In genomic region chr16:11949527-11949926, GRCh38 we compare ENCODE assay signal across 9 cellular contexts. TPM values are rescaled to one million over a fixed set of nuclear protein-coding genes. Genes with fewer than 3 reads are reported as not detected.
A peak's percentile ranks its signal among the peaks of the same experiment; 100 is the strongest.
DNase-seq lines count a peak whose midpoint lies in the region; ATAC-seq and TF ChIP-seq lines count a peak whose summit lies in the region.
"Had no signal": no experiment of that assay in that cellular context is flagged by ENCODE, and none has a peak within 500 bp of the region (broad histone marks: within the 10 kb centered on the region; RNA-seq: fewer than 3 reads in every experiment).

No MANE protein-coding gene starts in this region.

- CTCF ChIA-PET in activated CD4-positive, alpha-beta T cell treated with anti-CD3 and anti-CD28 coated beads, Interleukin-2, amount 10 ng/mL, durations not matched to agents 7 days and 5 days (lab: Charles Lee) = interaction anchor here (0.9 kb wide), 1 partner anchor 118 kb away, joined by 3 read pairs; no protein-coding TSS in a partner anchor

- H3K27me3 Mint-ChIP-seq in activated CD4-positive, alpha-beta T cell treated with anti-CD3 and anti-CD28 coated beads, Interleukin-2, amount 10 ng/mL, durations not matched to agents 7 days and 5 days = no peaks in the 10 kb centered on the region
- no peaks in the 10 kb centered on the region for H3K27me3 Mint-ChIP-seq in stimulated activated naive CD8-positive, alpha-beta T cell treated with anti-CD3 and anti-CD28 coated beads, Interleukin-15, amount 100 ng/mL, for 72 hours
- H3K27me3 Mint-ChIP-seq in mesothelial cell of epicardium (ENCODE audit: low read depth) = no peaks in the 10 kb centered on the region
- H3K27me3 Mint-ChIP-seq: activated naive CD8-positive, alpha-beta T cell had no signal

- no peaks in the 10 kb centered on the region for H3K9me3 Mint-ChIP-seq in activated CD4-positive, alpha-beta T cell treated with anti-CD3 and anti-CD28 coated beads, Interleukin-2, amount 10 ng/mL, durations not matched to agents 7 days and 5 days
- no peaks in the 10 kb centered on the region for H3K9me3 Mint-ChIP-seq in stimulated activated naive CD8-positive, alpha-beta T cell treated with anti-CD3 and anti-CD28 coated beads, Interleukin-15, amount 100 ng/mL, for 72 hours
- H3K9me3 Mint-ChIP-seq in mesothelial cell of epicardium = no peaks in the 10 kb centered on the region

- peak; percentile 60 for TF ChIP-seq CTCF in HFF-Myc (IDR thresholded peaks at IDR 0.05; ENCODE audit: low read depth, low read length, missing control alignments)
- TF ChIP-seq CTCF in mesothelial cell of epicardium (IDR thresholded peaks at IDR 0.05; ENCODE audit: unreplicated experiment) = no peak

- POLR2A ChIA-PET in activated CD4-positive, alpha-beta T cell treated with anti-CD3 and anti-CD28 coated beads, Interleukin-2, amount 10 ng/mL, durations not matched to agents 7 days and 5 days (lab: Charles Lee) = interaction anchor here (0.5 kb wide), 1 partner anchor 130 kb away, joined by 3 read pairs; no protein-coding TSS in a partner anchor

- H3K4me1 Mint-ChIP-seq in activated CD4-positive, alpha-beta T cell treated with anti-CD3 and anti-CD28 coated beads, Interleukin-2, amount 10 ng/mL, durations not matched to agents 7 days and 5 days = no peaks in the 10 kb centered on the region
- H3K4me1 Mint-ChIP-seq in stimulated activated naive CD8-positive, alpha-beta T cell treated with anti-CD3 and anti-CD28 coated beads, Interleukin-15, amount 100 ng/mL, for 72 hours = no peaks in the 10 kb centered on the region
- H3K4me1 Mint-ChIP-seq in mesothelial cell of epicardium = peaks cover 2% of the 10 kb centered on the region

- H3K4me3 ChIP-seq in HFF-Myc (replicated peaks; ENCODE audit: low read depth, low read length) = no peak overlapping the region

- H3K4me3 Mint-ChIP-seq in activated CD4-positive, alpha-beta T cell treated with anti-CD3 and anti-CD28 coated beads, Interleukin-2, amount 10 ng/mL, durations not matched to agents 7 days and 5 days = no peak overlapping the region
- no peak overlapping the region for H3K4me3 Mint-ChIP-seq in stimulated activated naive CD8-positive, alpha-beta T cell treated with anti-CD3 and anti-CD28 coated beads, Interleukin-15, amount 100 ng/mL, for 72 hours
- H3K4me3 Mint-ChIP-seq in mesothelial cell of epicardium = no peak overlapping the region
- H3K4me3 Mint-ChIP-seq: activated naive CD8-positive, alpha-beta T cell had no signal

- no peak for ATAC-seq in stimulated activated naive CD8-positive, alpha-beta T cell treated with anti-CD3 and anti-CD28 coated beads, Interleukin-15, amount 100 ng/mL, for 72 hours

- no peak overlapping the region for H3K27ac Mint-ChIP-seq in activated CD4-positive, alpha-beta T cell treated with anti-CD3 and anti-CD28 coated beads, Interleukin-2, amount 10 ng/mL, durations not matched to agents 7 days and 5 days
- H3K27ac Mint-ChIP-seq in stimulated activated naive CD8-positive, alpha-beta T cell treated with anti-CD3 and anti-CD28 coated beads, Interleukin-15, amount 100 ng/mL, for 72 hours = no peak overlapping the region
- no peak overlapping the region for H3K27ac Mint-ChIP-seq in mesothelial cell of epicardium
- H3K27ac Mint-ChIP-seq: activated naive CD8-positive, alpha-beta T cell had no signal

- DNase-seq in activated CD4-positive, alpha-beta T cell treated with anti-CD3 and anti-CD28 coated beads, Interleukin-2, amount 10 ng/mL, durations not matched to agents 7 days and 5 days = peak; percentile 22
- no peak for DNase-seq in activated CD4-positive, alpha-beta T cell treated with anti-CD3 and anti-CD28 coated beads for 1 hour
- DNase-seq in HFF-Myc (ENCODE audit: extremely low read depth, low read depth) = no peak
- peak; percentile 41 for DNase-seq in NCI-H345 (lab: John Stamatoyannopoulos, UW)
- DNase-seq in amygdala (lab: John Stamatoyannopoulos, UW) = peak in 32 of 56 donors; percentile 0 to 75 (median 12)
- peak in 26 of 51 donors; percentile 1 to 65 (median 20) for DNase-seq in hypothalamus (lab: John Stamatoyannopoulos, UW)
- DNase-seq in stimulated activated naive CD8-positive, alpha-beta T cell treated with anti-CD3 and anti-CD28 coated beads, Interleukin-15, amount 100 ng/mL, for 72 hours = peak; percentile 7 to 11
- no peak for DNase-seq in mesothelial cell of epicardium (ENCODE audit: low spot score in 2 of 2, unreplicated experiment in 2 of 2)

- no peaks in the 10 kb centered on the region for H3K36me3 Mint-ChIP-seq in activated CD4-positive, alpha-beta T cell treated with anti-CD3 and anti-CD28 coated beads, Interleukin-2, amount 10 ng/mL, durations not matched to agents 7 days and 5 days (ENCODE audit: low read depth)
- no peaks in the 10 kb centered on the region for H3K36me3 Mint-ChIP-seq in mesothelial cell of epicardium
- H3K36me3 Mint-ChIP-seq: activated naive CD8-positive, alpha-beta T cell had no signal

RNA-seq across cellular contexts. Expression of gene NPIPB2, which starts 7.7 kb away (rescaled TPM):
- 10 to 100 TPM in 1 of 2 experiments, 1 to 10 TPM in 1; 7.6 to 11.6 TPM for total RNA-seq in activated CD4-positive, alpha-beta T cell treated with anti-CD3 and anti-CD28 coated beads, Interleukin-2, amount 10 ng/mL, durations not matched to agents 7 days and 5 days
- 26.8 to 32.0 TPM (median 26.9 TPM) in 3 replicates for total RNA-seq in mesothelial cell of epicardium

RNA-seq across cellular contexts. Expression of gene TNFRSF17, which starts 15.5 kb away (rescaled TPM):
- total RNA-seq in activated CD4-positive, alpha-beta T cell treated with anti-CD3 and anti-CD28 coated beads, Interleukin-2, amount 10 ng/mL, durations not matched to agents 7 days and 5 days = not detected
- total RNA-seq in mesothelial cell of epicardium = not detected in 3 replicates

RNA-seq across cellular contexts. Expression of gene SNX29, which starts 27.0 kb away (rescaled TPM):
- total RNA-seq in activated CD4-positive, alpha-beta T cell treated with anti-CD3 and anti-CD28 coated beads, Interleukin-2, amount 10 ng/mL, durations not matched to agents 7 days and 5 days = 10 to 100 TPM; 15.8 to 19.7 TPM
- 22.6 to 27.3 TPM (median 23.9 TPM) in 3 replicates for total RNA-seq in mesothelial cell of epicardium

RNA-seq across cellular contexts. Expression of gene GSPT1, which starts 33.8 kb away (rescaled TPM):
- total RNA-seq in activated CD4-positive, alpha-beta T cell treated with anti-CD3 and anti-CD28 coated beads, Interleukin-2, amount 10 ng/mL, durations not matched to agents 7 days and 5 days = 100 to 1,000 TPM; 110 to 126 TPM
- total RNA-seq in mesothelial cell of epicardium = 84.1 to 94.1 TPM (median 84.6 TPM) in 3 replicates

Comparison
In these comparisons a context has a peak if more than half of its experiments do, and no peak if none do; other contexts are left out.
1. DNase-seq: peak in activated CD4-positive, alpha-beta T cell treated with anti-CD3 and anti-CD28 coated beads, Interleukin-2, amount 10 ng/mL, durations not matched to agents 7 days and 5 days (single experiment), NCI-H345 (single experiment), amygdala (32 of 56), hypothalamus (26 of 51) and stimulated activated naive CD8-positive, alpha-beta T cell treated with anti-CD3 and anti-CD28 coated beads, Interleukin-15, amount 100 ng/mL, for 72 hours (2 of 2); none in activated CD4-positive, alpha-beta T cell treated with anti-CD3 and anti-CD28 coated beads for 1 hour (single experiment), HFF-Myc (single experiment) and mesothelial cell of epicardium (0 of 2).